12 cellular contexts compared by ENCODE assay signal in genomic region chr5:2739360-2740050, GRCh38. TPM values are rescaled to one million over a fixed set of nuclear protein-coding genes. Genes with fewer than 3 reads are reported as not detected.
DNase-seq lines count a peak whose midpoint lies in the region; ATAC-seq, FAIRE-seq and TF ChIP-seq lines count a peak whose summit lies in the region.
"Had no signal": no experiment of that assay in that cellular context is flagged by ENCODE, and none has a peak within 500 bp of the region (broad histone marks: within the 10 kb centered on the region; RNA-seq: fewer than 3 reads in every experiment).

No MANE protein-coding gene starts in this region.

- no peaks in the 10 kb centered on the region for H3K27me3 ChIP-seq in bronchial epithelial cell (ENCODE audit: control insufficient read depth, insufficient read depth, low read length)

- no peak for TF ChIP-seq CTCF in HFF-Myc (IDR thresholded peaks at IDR 0.05; ENCODE audit: low read depth, low read length, missing control alignments)
- TF ChIP-seq CTCF in bronchial epithelial cell (IDR thresholded peaks at IDR 0.05; ENCODE audit: insufficient read depth, low read length, severe bottlenecking): no peak

- no peak overlapping the region for H3K4me3 Mint-ChIP-seq in stimulated activated effector memory CD8-positive, alpha-beta T cell treated with anti-CD3 and anti-CD28 coated beads, Interleukin-12 subunit alpha, Interleukin-12 subunit beta, amount 100 ng/mL, for 72 hours
- H3K4me3 Mint-ChIP-seq: dendritic cell treated with granulocyte-macrophage colony-stimulating factor and Interleukin-4, amounts not matched to agents 40 ng/mL and 50 ng/mL, for 4 days had no signal

- no peaks in the 10 kb centered on the region for H3K36me3 ChIP-seq in bronchial epithelial cell (ENCODE audit: control insufficient read depth, insufficient read depth, low read length)

- no peak for DNase-seq in HFF-Myc (ENCODE audit: extremely low read depth, low read depth)
- DNase-seq in bronchial epithelial cell (ENCODE audit: low read depth): no peak
- peak; percentile 60 for DNase-seq in islet precursor cell
- no peak for DNase-seq in stimulated activated effector memory CD8-positive, alpha-beta T cell treated with anti-CD3 and anti-CD28 coated beads, Interleukin-12 subunit alpha, Interleukin-12 subunit beta, amount 100 ng/mL, for 72 hours (ENCODE audit: low spot score in 2 of 2)
- DNase-seq in stimulated activated CD4-positive, alpha-beta T cell treated with anti-CD3 and anti-CD28 coated beads, Interleukin-15, amount 100 ng/mL, for 24 hours: no peak
- DNase-seq in COR-L47 (lab: John Stamatoyannopoulos, UW): no peak
- DNase-seq in middle frontal gyrus (ENCODE audit: extremely low spot score, low spot score): no peak
- no peak for DNase-seq in NCI-H1105 treated with DMSO at 0.1 percent for 48 hours (lab: John Stamatoyannopoulos, UW)
- DNase-seq: NCI-H1694 had no signal

- no peaks in the 10 kb centered on the region for H3K36me3 Mint-ChIP-seq in stimulated activated effector memory CD8-positive, alpha-beta T cell treated with anti-CD3 and anti-CD28 coated beads, Interleukin-12 subunit alpha, Interleukin-12 subunit beta, amount 100 ng/mL, for 72 hours

- peak; percentile 27 for ATAC-seq in stimulated activated effector memory CD8-positive, alpha-beta T cell treated with anti-CD3 and anti-CD28 coated beads, Interleukin-12 subunit alpha, Interleukin-12 subunit beta, amount 100 ng/mL, for 72 hours
- ATAC-seq: activated CD4-positive, CD25-positive, alpha-beta regulatory T cell treated with anti-CD3 and anti-CD28 coated beads, Interleukin-2, amount 50 U/mL, for 24 hours; GM12878 had no signal

- H3K4me1 Mint-ChIP-seq in stimulated activated effector memory CD8-positive, alpha-beta T cell treated with anti-CD3 and anti-CD28 coated beads, Interleukin-12 subunit alpha, Interleukin-12 subunit beta, amount 100 ng/mL, for 72 hours: no peaks in the 10 kb centered on the region

- H3K9me3 Mint-ChIP-seq in stimulated activated effector memory CD8-positive, alpha-beta T cell treated with anti-CD3 and anti-CD28 coated beads, Interleukin-12 subunit alpha, Interleukin-12 subunit beta, amount 100 ng/mL, for 72 hours: no peaks in the 10 kb centered on the region
- H3K9me3 Mint-ChIP-seq: dendritic cell treated with granulocyte-macrophage colony-stimulating factor and Interleukin-4, amounts not matched to agents 40 ng/mL and 50 ng/mL, for 4 days had no signal

- no peak for FAIRE-seq in bronchial epithelial cell (lab: Jason Lieb, UNC)
- FAIRE-seq: GM12878 had no signal

- H3K4me3 ChIP-seq in HFF-Myc (replicated peaks; ENCODE audit: low read depth, low read length) (peak overlapping the region; percentile 43), bronchial epithelial cell (ENCODE audit: low read depth, low read length) (peak overlapping the region; percentile 54)
- H3K4me3 ChIP-seq: GM12878 had no signal

- no peak overlapping the region for H3K27ac Mint-ChIP-seq in stimulated activated effector memory CD8-positive, alpha-beta T cell treated with anti-CD3 and anti-CD28 coated beads, Interleukin-12 subunit alpha, Interleukin-12 subunit beta, amount 100 ng/mL, for 72 hours
- H3K27ac Mint-ChIP-seq: dendritic cell treated with granulocyte-macrophage colony-stimulating factor and Interleukin-4, amounts not matched to agents 40 ng/mL and 50 ng/mL, for 4 days had no signal

RNA-seq across cellular contexts. Expression of gene IRX2, which starts 12.0 kb away (rescaled TPM):
- 11.3 and 14.0 TPM in 2 replicates for total RNA-seq in bronchial epithelial cell
- total RNA-seq: GM12878 had no signal
